Comparison of ENCODE assay signal across 18 cellular contexts in genomic region chr11:129457321-129457720, GRCh38.
DNase-seq lines count a peak whose midpoint lies in the region; ATAC-seq and TF ChIP-seq lines count a peak whose summit lies in the region.
"Had no signal": no experiment of that assay in that cellular context is flagged by ENCODE, and none has a peak within 500 bp of the region (broad histone marks: within the 10 kb centered on the region; RNA-seq: fewer than 3 reads in every experiment).

No MANE protein-coding gene starts in this region.

- H3K9ac ChIP-seq in colonic mucosa (ENCODE audit: low read depth in 2 of 2, low read length in 2 of 2), result no peak overlapping the region
- H3K9ac ChIP-seq: GM23248 had no signal

- peak overlapping the region; percentile 64 for H3K27ac Mint-ChIP-seq in neural crest cell (ENCODE audit: unreplicated experiment)
- H3K27ac Mint-ChIP-seq: activated naive CD8-positive, alpha-beta T cell treated with anti-CD3 and anti-CD28 coated beads for 36 hours; stimulated activated naive B cell treated with anti-CD40 and anti-IgM and Interleukin-4, amounts not matched to agents 10 μg/mL and 1 μg/mL and 100 μg/mL, for 72 hours had no signal

- H3K4me3 Mint-ChIP-seq in neural crest cell, result no peak overlapping the region
- H3K4me3 Mint-ChIP-seq: activated naive CD8-positive, alpha-beta T cell treated with anti-CD3 and anti-CD28 coated beads for 36 hours; stimulated activated naive B cell treated with anti-CD40 and anti-IgM and Interleukin-4, amounts not matched to agents 10 μg/mL and 1 μg/mL and 100 μg/mL, for 72 hours had no signal

- H3K36me3 Mint-ChIP-seq in neural crest cell (ENCODE audit: low read depth), result no peaks in the 10 kb centered on the region
- H3K36me3 Mint-ChIP-seq: activated naive CD8-positive, alpha-beta T cell treated with anti-CD3 and anti-CD28 coated beads for 36 hours; stimulated activated naive B cell treated with anti-CD40 and anti-IgM and Interleukin-4, amounts not matched to agents 10 μg/mL and 1 μg/mL and 100 μg/mL, for 72 hours had no signal

- ATAC-seq in GM19351 (IDR thresholded peaks at IDR 0.05; ENCODE audit: unreplicated experiment), result no peak
- ATAC-seq: stimulated activated naive B cell treated with anti-CD40 and anti-IgM and Interleukin-4, amounts not matched to agents 10 μg/mL and 1 μg/mL and 100 μg/mL, for 72 hours had no signal

- DNase-seq in DMS153 treated with DMSO at 0.1 percent for 48 hours (lab: John Stamatoyannopoulos, UW; ENCODE audit: unreplicated experiment) (peak; percentile 37), NCI-H1417 treated with DMSO at 0.1 percent for 48 hours (lab: John Stamatoyannopoulos, UW) (peak; percentile 23), colonic mucosa (peak; percentile 73), neural crest cell (ENCODE audit: low read depth, low spot score) (no peak), activated gamma-delta T cell (lab: John Stamatoyannopoulos, UW) (no peak), NCI-H1092 treated with DMSO at 0.1 percent for 48 hours (lab: John Stamatoyannopoulos, UW) (no peak)
- no peak for DNase-seq in central memory CD4-positive, alpha-beta T cell
- DNase-seq: activated naive CD8-positive, alpha-beta T cell treated with anti-CD3 and anti-CD28 coated beads for 36 hours; effector memory CD4-positive, alpha-beta T cell; foreskin fibroblast; GM23248; mesendoderm; nucleus accumbens; stimulated activated naive B cell treated with anti-CD40 and anti-IgM and Interleukin-4, amounts not matched to agents 10 μg/mL and 1 μg/mL and 100 μg/mL, for 72 hours; T-helper 1 cell had no signal

- peaks cover 42% of the 10 kb centered on the region for H3K4me1 Mint-ChIP-seq in neural crest cell
- H3K4me1 Mint-ChIP-seq: activated naive CD8-positive, alpha-beta T cell treated with anti-CD3 and anti-CD28 coated beads for 36 hours; stimulated activated naive B cell treated with anti-CD40 and anti-IgM and Interleukin-4, amounts not matched to agents 10 μg/mL and 1 μg/mL and 100 μg/mL, for 72 hours had no signal

- TF ChIP-seq CTCF in colonic mucosa (IDR thresholded peaks at IDR 0.05), result no peak
- TF ChIP-seq CTCF in neural crest cell (conservative IDR thresholded peaks at IDR 0.05), result no peak

- no peaks in the 10 kb centered on the region for H3K27me3 ChIP-seq in colonic mucosa
- H3K27me3 ChIP-seq: cardiac muscle cell, vagina had no signal

- H3K9me3 Mint-ChIP-seq in neural crest cell, result peaks cover 2% of the 10 kb centered on the region
- H3K9me3 Mint-ChIP-seq: activated naive CD8-positive, alpha-beta T cell treated with anti-CD3 and anti-CD28 coated beads for 36 hours; stimulated activated naive B cell treated with anti-CD40 and anti-IgM and Interleukin-4, amounts not matched to agents 10 μg/mL and 1 μg/mL and 100 μg/mL, for 72 hours had no signal

- no peaks in the 10 kb centered on the region for H3K36me3 ChIP-seq in colonic mucosa
- H3K36me3 ChIP-seq: cardiac muscle cell, vagina had no signal

- H3K9me3 ChIP-seq in colonic mucosa, result no peaks in the 10 kb centered on the region
- H3K9me3 ChIP-seq: vagina had no signal

- no peak overlapping the region for H3K4me3 ChIP-seq in colonic mucosa
- H3K4me3 ChIP-seq: cardiac muscle cell, GM23248, vagina had no signal

- H3K4me1 ChIP-seq in colonic mucosa, result no peaks in the 10 kb centered on the region

- H3K27ac ChIP-seq in colonic mucosa, result no peak overlapping the region
- H3K27ac ChIP-seq: cardiac muscle cell, GM23248, vagina had no signal

- intact Hi-C loops in colonic mucosa (cut with DNase I), result no loop called here

- H3K27me3 Mint-ChIP-seq in neural crest cell (ENCODE audit: low read depth), result no peaks in the 10 kb centered on the region

Comparison
In these comparisons a context has a peak if more than half of its experiments do, and no peak if none do; other contexts are left out.
1. DNase-seq: peak in DMS153 treated with DMSO at 0.1 percent for 48 hours (single experiment), NCI-H1417 treated with DMSO at 0.1 percent for 48 hours (single experiment) and colonic mucosa (single experiment); none in neural crest cell (single experiment), activated gamma-delta T cell (single experiment), central memory CD4-positive, alpha-beta T cell (single experiment) and NCI-H1092 treated with DMSO at 0.1 percent for 48 hours (single experiment).